Comparison of ENCODE assay signal across 8 cellular contexts in genomic region chr2:38875227-38875575, GRCh38. TPM values are rescaled to one million over a fixed set of nuclear protein-coding genes. Genes with fewer than 3 reads are reported as not detected.
DNase-seq lines count a peak whose midpoint lies in the region; ATAC-seq and TF ChIP-seq lines count a peak whose summit lies in the region.

No MANE protein-coding gene starts in this region.

- peaks cover 12 to 27% of the 10 kb centered on the region in 2 donors for H3K36me3 Mint-ChIP-seq in activated naive CD4-positive, alpha-beta T cell treated with anti-CD3 and anti-CD28 coated beads, Interleukin-2, amount 50 U/mL, for 72 hours
- H3K36me3 Mint-ChIP-seq in immature natural killer cell: peaks cover 5 to 7% (median 6%) of the 10 kb centered on the region in 3 donors

- peaks cover 0 to 1% (median under 1%) of the 10 kb centered on the region in 4 donors for H3K36me3 ChIP-seq in stomach

- H3K27ac ChIP-seq in stomach: peak overlapping the region; percentile 37 to 84 (median 70)

- ATAC-seq in Right ventricle myocardium superior (ENCODE audit: poor library complexity): peak; percentile 3
- ATAC-seq in activated naive CD4-positive, alpha-beta T cell treated with anti-CD3 and anti-CD28 coated beads, Interleukin-2, amount 50 U/mL, for 72 hours: peak; percentile 2

- peaks cover 3 to 8% (median 6%) of the 10 kb centered on the region in 3 donors for H3K27me3 Mint-ChIP-seq in immature natural killer cell (ENCODE audit: low read depth in 3 of 3)

- no peak for TF ChIP-seq CTCF in stomach (IDR thresholded peaks at IDR 0.05)

- peak overlapping the region; percentile 74 to 80 (median 78) for H3K4me3 ChIP-seq in stomach

- H3K9me3 ChIP-seq in stomach: no peaks in the 10 kb centered on the region

- H3K4me1 Mint-ChIP-seq in immature natural killer cell: peaks cover 24 to 30% of the 10 kb centered on the region in 2 donors

- 0 to 2% (median 1%) methylated on average over 10 of the region's 10 CpGs for WGBS in stomach, 5 donors

- H3K9me3 Mint-ChIP-seq in activated naive CD4-positive, alpha-beta T cell treated with anti-CD3 and anti-CD28 coated beads, Interleukin-2, amount 50 U/mL, for 72 hours: peaks cover 10 to 13% of the 10 kb centered on the region in 2 donors
- peaks cover 0 to 2% (median 2%) of the 10 kb centered on the region in 6 donors for H3K9me3 Mint-ChIP-seq in immature natural killer cell

- H3K4me1 ChIP-seq in stomach: peaks cover 0 to 23% (median 16%) of the 10 kb centered on the region in 4 donors

- no peaks in the 10 kb centered on the region for H3K27me3 ChIP-seq in stomach

- no peak for DNase-seq in Right ventricle myocardium superior
- DNase-seq in cardiac septum (ENCODE audit: low spot score): no peak
- DNase-seq in activated naive CD4-positive, alpha-beta T cell treated with anti-CD3 and anti-CD28 coated beads, Interleukin-2, amount 50 U/mL, for 72 hours (ENCODE audit: low spot score in 2 of 2): no peak
- DNase-seq in immature natural killer cell: no peak
- DNase-seq in stomach: no peak
- DNase-seq in NK-92 (lab: John Stamatoyannopoulos, UW; ENCODE audit: unreplicated experiment): no peak
- DNase-seq in LoVo (ENCODE audit: low spot score): no peak
- DNase-seq in DMS53 (lab: John Stamatoyannopoulos, UW): no peak

- TF ChIP-seq EP300 in stomach (IDR thresholded peaks at IDR 0.05): no peak

- H3K4me3 Mint-ChIP-seq in immature natural killer cell: peak overlapping the region; percentile 95 to 99 (median 99)

- no peak for TF ChIP-seq POLR2A in stomach (IDR thresholded peaks at IDR 0.05)

- intact Hi-C loops in Right ventricle myocardium superior (cut with DNase I) (no loop called here), cardiac septum (cut with DNase I) (no loop called here), stomach (cut with DNase I; ENCODE audit: low total_unique reads) (no loop called here)

- peak overlapping the region; percentile 93 to 95 for H3K27ac Mint-ChIP-seq in activated naive CD4-positive, alpha-beta T cell treated with anti-CD3 and anti-CD28 coated beads, Interleukin-2, amount 50 U/mL, for 72 hours
- H3K27ac Mint-ChIP-seq in immature natural killer cell: peak overlapping the region; percentile 82 to 98 (median 95)

RNA-seq across cellular contexts. Expression of gene DHX57, which starts 0.5 kb away (rescaled TPM):
- 12.6 TPM for total RNA-seq in Right ventricle myocardium superior
- total RNA-seq in cardiac septum: 9.4 TPM
- total RNA-seq in activated naive CD4-positive, alpha-beta T cell treated with anti-CD3 and anti-CD28 coated beads, Interleukin-2, amount 50 U/mL, for 72 hours: 10 to 100 TPM; 14.4 to 14.8 TPM
- polyA plus RNA-seq in immature natural killer cell: 1 to 10 TPM in 2 of 3 donors, under 1 TPM in 1; 0.93 to 6.9 (median 4.4) TPM
- total RNA-seq in stomach: 10 to 100 TPM; 12.2 to 29.9 (median 21.7) TPM
- polyA plus RNA-seq in stomach: 1 to 10 TPM; 4.1 to 6.7 (median 4.9) TPM

RNA-seq across cellular contexts. Expression of gene MORN2, which starts 0.6 kb away (rescaled TPM):
- 20.2 TPM for total RNA-seq in Right ventricle myocardium superior
- total RNA-seq in cardiac septum: 12.6 TPM
- total RNA-seq in activated naive CD4-positive, alpha-beta T cell treated with anti-CD3 and anti-CD28 coated beads, Interleukin-2, amount 50 U/mL, for 72 hours: 1 to 10 TPM; 3.8 to 7.6 TPM
- 1 to 10 TPM; 3.1 to 7.8 (median 7.2) TPM for polyA plus RNA-seq in immature natural killer cell
- 10 to 100 TPM in 1 of 5 donors, 1 to 10 TPM in 2, not detected in 2; 1.3 to 14.1 (median 2.6) TPM for total RNA-seq in stomach
- polyA plus RNA-seq in stomach: 10 to 100 TPM; 23.0 to 33.1 (median 26.9) TPM

RNA-seq across cellular contexts. Expression of gene ARHGEF33, which starts 14.5 kb away (rescaled TPM):
- 0.32 TPM for total RNA-seq in Right ventricle myocardium superior
- 0.38 TPM for total RNA-seq in cardiac septum
- under 1 TPM; 0.14 to 0.19 TPM for total RNA-seq in activated naive CD4-positive, alpha-beta T cell treated with anti-CD3 and anti-CD28 coated beads, Interleukin-2, amount 50 U/mL, for 72 hours
- not detected for polyA plus RNA-seq in immature natural killer cell
- total RNA-seq in stomach: 1 to 10 TPM in 1 of 5 donors, under 1 TPM in 3, not detected in 1; under 0.01 to 2.0 (median 0.73) TPM
- polyA plus RNA-seq in stomach: under 1 TPM; 0.19 to 0.61 (median 0.25) TPM
